ENCODE assay signal across 28 cellular contexts in the genomic region with DNA sequence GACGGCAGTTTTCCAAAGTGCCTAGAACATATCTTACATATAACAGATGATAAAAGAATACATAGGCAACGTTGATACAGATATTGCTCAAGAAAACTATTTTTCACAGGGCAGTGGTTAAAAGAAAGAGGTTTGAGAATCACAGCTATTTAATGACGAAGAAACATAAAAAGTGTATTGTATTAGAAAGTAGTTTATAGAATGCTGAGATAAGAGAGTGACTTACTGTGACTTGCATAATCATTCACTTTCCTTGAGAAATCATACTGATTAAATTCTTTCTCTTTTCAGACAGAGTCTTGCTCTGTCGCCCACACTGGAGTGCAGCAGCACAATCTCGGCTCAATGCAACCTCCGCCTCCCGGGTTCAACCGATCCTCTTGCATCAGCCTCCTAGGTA.
"Had no signal": no experiment of that assay in that cellular context is flagged by ENCODE, and none has a peak within 500 bp of the region (broad histone marks: within the 10 kb centered on the region; RNA-seq: fewer than 3 reads in every experiment).

No MANE protein-coding gene starts in this region.

- DNase-seq: hypothalamus; immature natural killer cell; kidney; left ventricle myocardium inferior; mesendoderm; naive B cell; natural killer cell; nephron progenitor cell; ovary; retina; stimulated activated CD4-positive, alpha-beta T cell treated with anti-CD3 and anti-CD28 coated beads, Interleukin-12 subunit alpha, Interleukin-12 subunit beta, amount 100 ng/mL, for 4 hours; stimulated activated CD4-positive, alpha-beta T cell treated with anti-CD3 and anti-CD28 coated beads, Interleukin-15, amount 100 ng/mL, for 24 hours; stimulated activated CD4-positive, alpha-beta T cell treated with anti-CD3 and anti-CD28 coated beads, Interleukin-2, amount 100 ng/mL, for 24 hours; stimulated activated CD4-positive, alpha-beta T cell treated with anti-CD3 and anti-CD28 coated beads, Interleukin-4, amount 100 ng/mL, for 1 hour; stimulated activated naive CD4-positive, alpha-beta T cell; upper lobe of left lung had no signal

- H2AFZ ChIP-seq: neural progenitor cell had no signal

- H3K36me3 Mint-ChIP-seq: immature natural killer cell, natural killer cell had no signal

- H3K36me3 ChIP-seq: left ventricle myocardium inferior, neural progenitor cell, ovary, prostate gland, suprapubic skin, thoracic aorta, tibial nerve, upper lobe of left lung, vagina had no signal

- H3K4me1 ChIP-seq: prostate gland had no signal

- H3K27ac Mint-ChIP-seq: mesothelial cell of epicardium; nephron progenitor cell; neural progenitor cell; stimulated activated naive CD8-positive, alpha-beta T cell treated with anti-CD3 and anti-CD28 coated beads, Interleukin-15, Interleukin-2, amounts not matched to agents 100 ng/mL and 50 ng/mL, for 24 hours had no signal

- H3K4me2 ChIP-seq: neural progenitor cell had no signal

- H3K27ac ChIP-seq: left ventricle myocardium inferior, ovary, prostate gland, skin epidermis, suprapubic skin, thoracic aorta, tibial nerve, upper lobe of left lung, vagina had no signal

- H3K27me3 ChIP-seq: neural progenitor cell, ovary, suprapubic skin, tibial nerve, upper lobe of left lung, vagina had no signal

- ATAC-seq: natural killer cell, right cardiac atrium, sciatic nerve had no signal

- H3K9ac ChIP-seq: neural progenitor cell had no signal

- H3K4me3 Mint-ChIP-seq: immature natural killer cell; mesothelial cell of epicardium; naive B cell; natural killer cell; nephron progenitor cell; neural progenitor cell; stimulated activated naive CD8-positive, alpha-beta T cell treated with anti-CD3 and anti-CD28 coated beads, Interleukin-15, Interleukin-2, amounts not matched to agents 100 ng/mL and 50 ng/mL, for 24 hours had no signal

- H3K9me3 ChIP-seq: left ventricle myocardium inferior, ovary, prostate gland, suprapubic skin, thoracic aorta, tibial nerve, upper lobe of left lung, vagina had no signal

- H3K9me3 Mint-ChIP-seq: immature natural killer cell; mesothelial cell of epicardium; naive B cell; natural killer cell; nephron progenitor cell; stimulated activated naive CD8-positive, alpha-beta T cell treated with anti-CD3 and anti-CD28 coated beads, Interleukin-15, Interleukin-2, amounts not matched to agents 100 ng/mL and 50 ng/mL, for 24 hours had no signal

- H3K4me3 ChIP-seq: left ventricle myocardium inferior, lung, neural progenitor cell, ovary, prostate gland, skin epidermis, suprapubic skin, thoracic aorta, tibial nerve, upper lobe of left lung, vagina had no signal

- H3K27me3 Mint-ChIP-seq: naive B cell; stimulated activated naive CD8-positive, alpha-beta T cell treated with anti-CD3 and anti-CD28 coated beads, Interleukin-15, Interleukin-2, amounts not matched to agents 100 ng/mL and 50 ng/mL, for 24 hours had no signal
